Comparison of ENCODE assay signal across 11 cellular contexts in genomic region chr4:57078685-57079521, GRCh38. TPM values are rescaled to one million over a fixed set of nuclear protein-coding genes. Genes with fewer than 3 reads are reported as not detected.
A peak's percentile ranks its signal among the peaks of the same experiment; 100 is the strongest.
DNase-seq lines count a peak whose midpoint lies in the region; ATAC-seq and TF ChIP-seq lines count a peak whose summit lies in the region.
"Had no signal": no experiment of that assay in that cellular context is flagged by ENCODE, and none has a peak within 500 bp of the region (broad histone marks: within the 10 kb centered on the region; RNA-seq: fewer than 3 reads in every experiment).

No MANE protein-coding gene starts in this region.

- no peak for TF ChIP-seq POLR2A in sigmoid colon (IDR thresholded peaks at IDR 0.05)

- H3K9me3 ChIP-seq in RWPE2 (ENCODE audit: severe bottlenecking) (no peaks in the 10 kb centered on the region), right cardiac atrium (ENCODE audit: control insufficient read depth, low read length) (no peaks in the 10 kb centered on the region), sigmoid colon (no peaks in the 10 kb centered on the region), BE2C (no peaks in the 10 kb centered on the region)
- H3K9me3 ChIP-seq: HAP-1 had no signal

- H3K27ac ChIP-seq in RWPE2 (ENCODE audit: poor library complexity, severe bottlenecking) (peak overlapping the region; percentile 99), right cardiac atrium (ENCODE audit: low read length) (peak overlapping the region; percentile 18), sigmoid colon (peak overlapping the region; percentile 67 to 85 (median 73)), caudate nucleus (ENCODE audit: low read depth, low read length) (no peak overlapping the region)

- H3K4me1 ChIP-seq in RWPE2 (ENCODE audit: insufficient read depth, poor library complexity, severe bottlenecking) (peaks cover 94% of the 10 kb centered on the region), right cardiac atrium (ENCODE audit: control insufficient read depth, insufficient read depth, low read length) (peaks cover 14% of the 10 kb centered on the region), sigmoid colon (peaks cover 0 to 82% (median 74%) of the 10 kb centered on the region in 4 donors), BE2C (no peaks in the 10 kb centered on the region)
- H3K4me1 ChIP-seq: HAP-1 had no signal

- TF ChIP-seq EP300 in sigmoid colon (IDR thresholded peaks at IDR 0.05), result no peak

- 40% methylated on average over 10 of the region's 10 CpGs for WGBS in right cardiac atrium
- WGBS in sigmoid colon, 2 donors, result 25 to 55% methylated on average over 10 of the region's 10 CpGs

- H3K4me3 ChIP-seq in RWPE2 (ENCODE audit: severe bottlenecking) (no peak overlapping the region), right cardiac atrium (ENCODE audit: low read length) (no peak overlapping the region), sigmoid colon (peak overlapping the region in 3 of 4 donors; percentile 5 to 22 (median 10)), BE2C (ENCODE audit: low read depth, low read length) (no peak overlapping the region)
- H3K4me3 ChIP-seq: HAP-1 had no signal

- peaks cover 46% of the 10 kb centered on the region for H3K36me3 ChIP-seq in RWPE2 (ENCODE audit: low read depth)
- no peaks in the 10 kb centered on the region for H3K36me3 ChIP-seq in sigmoid colon
- no peaks in the 10 kb centered on the region for H3K36me3 ChIP-seq in BE2C
- H3K36me3 ChIP-seq: HAP-1 had no signal

- ATAC-seq in RWPE2 (ENCODE audit: low read depth), result peak; percentile 41
- ATAC-seq in right cardiac atrium, result peak in 1 of 2 donors; percentile 27
- no peak for ATAC-seq in GM21723 (IDR thresholded peaks at IDR 0.05; ENCODE audit: unreplicated experiment)

- peak; percentile 66 for DNase-seq in HK-2 (ENCODE audit: unreplicated experiment)
- DNase-seq in RWPE2 (ENCODE audit: low spot score), result peak; percentile 89
- peak in 1 of 3 donors; percentile 43 for DNase-seq in right cardiac atrium
- no peak for DNase-seq in sigmoid colon
- DNase-seq in caudate nucleus (lab: John Stamatoyannopoulos, UW), result no peak
- no peak for DNase-seq in BE2C
- DNase-seq in NK-92 (lab: John Stamatoyannopoulos, UW; ENCODE audit: unreplicated experiment), result no peak
- DNase-seq: MM.1S; stimulated activated CD8-positive, alpha-beta memory T cell treated with anti-CD3 and anti-CD28 coated beads, Interleukin-4, amount 100 ng/mL, for 48 hours had no signal

- no peak for TF ChIP-seq CTCF in RWPE2 (IDR thresholded peaks at IDR 0.05; ENCODE audit: poor library complexity, severe bottlenecking)
- no peak for TF ChIP-seq CTCF in sigmoid colon (IDR thresholded peaks at IDR 0.05)
- no peak for TF ChIP-seq CTCF in BE2C (IDR thresholded peaks at IDR 0.05; ENCODE audit: low read depth, low read length)

- H3K27me3 ChIP-seq in RWPE2 (ENCODE audit: insufficient read depth, poor library complexity, severe bottlenecking) (no peaks in the 10 kb centered on the region), right cardiac atrium (ENCODE audit: control insufficient read depth, insufficient read depth) (no peaks in the 10 kb centered on the region), sigmoid colon (no peaks in the 10 kb centered on the region), BE2C (no peaks in the 10 kb centered on the region)

- intact Hi-C loops in right cardiac atrium (cut with DNase I), result no loop called here
- intact Hi-C loops in sigmoid colon (cut with DNase I), result no loop called here

RNA-seq across cellular contexts. Expression of gene IGFBP7, which starts 31.3 kb away (rescaled TPM):
- total RNA-seq in right cardiac atrium, result 100 to 1,000 TPM; 813 to 983 (median 905) TPM
- 809 TPM for polyA plus RNA-seq in right cardiac atrium
- total RNA-seq in sigmoid colon, result 100 to 1,000 TPM; 474 to 834 (median 779) TPM
- polyA plus RNA-seq in sigmoid colon, result 100 to 1,000 TPM in 1 of 3 donors, 10 to 100 TPM in 2; 29.8 to 199 (median 46.2) TPM
- 24.1 TPM for polyA plus RNA-seq in BE2C (2012; ENCODE audit: insufficient read depth, insufficient read length, low read depth)

Comparison
In these comparisons a context has a peak if more than half of its experiments do, and no peak if none do; other contexts are left out.
1. DNase-seq: peak in HK-2 (single experiment) and RWPE2 (single experiment); none in sigmoid colon (single experiment), caudate nucleus (0 of 61), BE2C (single experiment) and NK-92 (single experiment).
2. H3K4me3 ChIP-seq: peak in sigmoid colon (3 of 4); none in RWPE2 (single experiment), right cardiac atrium (single experiment) and BE2C (single experiment).